1 cellular context compared by ENCODE assay signal in genomic region chr9:131500939-131501541, GRCh38.
TF ChIP-seq lines count a peak whose summit lies in the region.

No MANE protein-coding gene starts in this region.

TF ChIP-seq in GM23338, 12 proteins besides CTCF, POLR2A, EP300 and RAD21 (continued from another document):
- no peak for TF ChIP-seq EZH2phosphoT487 (IDR thresholded peaks at IDR 0.05; ENCODE audit: unreplicated experiment)
- TF ChIP-seq ZNF331 (CRISPR knock-in tag; IDR thresholded peaks at IDR 0.05; ENCODE audit: low read depth), result no peak
